1 cellular context compared by ENCODE assay signal in genomic region chr4:110310795-110311194, GRCh38.
TF ChIP-seq lines count a peak whose summit lies in the region.

No MANE protein-coding gene starts in this region.

TF ChIP-seq in HCT116, 20 proteins besides CTCF, POLR2A, EP300 and RAD21 (continued from another document):
- TF ChIP-seq, protein P1, sequence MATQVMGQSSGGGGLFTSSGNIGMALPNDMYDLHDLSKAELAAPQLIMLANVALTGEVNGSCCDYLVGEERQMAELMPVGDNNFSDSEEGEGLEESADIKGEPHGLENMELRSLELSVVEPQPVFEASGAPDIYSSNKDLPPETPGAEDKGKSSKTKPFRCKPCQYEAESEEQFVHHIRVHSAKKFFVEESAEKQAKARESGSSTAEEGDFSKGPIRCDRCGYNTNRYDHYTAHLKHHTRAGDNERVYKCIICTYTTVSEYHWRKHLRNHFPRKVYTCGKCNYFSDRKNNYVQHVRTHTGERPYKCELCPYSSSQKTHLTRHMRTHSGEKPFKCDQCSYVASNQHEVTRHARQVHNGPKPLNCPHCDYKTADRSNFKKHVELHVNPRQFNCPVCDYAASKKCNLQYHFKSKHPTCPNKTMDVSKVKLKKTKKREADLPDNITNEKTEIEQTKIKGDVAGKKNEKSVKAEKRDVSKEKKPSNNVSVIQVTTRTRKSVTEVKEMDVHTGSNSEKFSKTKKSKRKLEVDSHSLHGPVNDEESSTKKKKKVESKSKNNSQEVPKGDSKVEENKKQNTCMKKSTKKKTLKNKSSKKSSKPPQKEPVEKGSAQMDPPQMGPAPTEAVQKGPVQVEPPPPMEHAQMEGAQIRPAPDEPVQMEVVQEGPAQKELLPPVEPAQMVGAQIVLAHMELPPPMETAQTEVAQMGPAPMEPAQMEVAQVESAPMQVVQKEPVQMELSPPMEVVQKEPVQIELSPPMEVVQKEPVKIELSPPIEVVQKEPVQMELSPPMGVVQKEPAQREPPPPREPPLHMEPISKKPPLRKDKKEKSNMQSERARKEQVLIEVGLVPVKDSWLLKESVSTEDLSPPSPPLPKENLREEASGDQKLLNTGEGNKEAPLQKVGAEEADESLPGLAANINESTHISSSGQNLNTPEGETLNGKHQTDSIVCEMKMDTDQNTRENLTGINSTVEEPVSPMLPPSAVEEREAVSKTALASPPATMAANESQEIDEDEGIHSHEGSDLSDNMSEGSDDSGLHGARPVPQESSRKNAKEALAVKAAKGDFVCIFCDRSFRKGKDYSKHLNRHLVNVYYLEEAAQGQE (IDR thresholded peaks at IDR 0.05; ENCODE audit: low read depth): no peak
- TF ChIP-seq EZH2phosphoT487 (IDR thresholded peaks at IDR 0.05; ENCODE audit: borderline replicate concordance): no peak
- TF ChIP-seq CEBPB (IDR thresholded peaks at IDR 0.05; ENCODE audit: low read depth): no peak
- no peak for TF ChIP-seq ZNF274 (IDR thresholded peaks at IDR 0.05; ENCODE audit: low read depth, low read length)
- TF ChIP-seq EZH2 (IDR thresholded peaks at IDR 0.05): no peak
- TF ChIP-seq SP1 (IDR thresholded peaks at IDR 0.05; ENCODE audit: low read depth): no peak
- TF ChIP-seq ELF1 (IDR thresholded peaks at IDR 0.05; ENCODE audit: borderline replicate concordance, low read depth): no peak
- TF ChIP-seq ZFX (IDR thresholded peaks at IDR 0.05): no peak
- TF ChIP-seq FOSL1 (IDR thresholded peaks at IDR 0.05; ENCODE audit: low read depth): no peak
- no peak for TF ChIP-seq SIN3A (IDR thresholded peaks at IDR 0.05; ENCODE audit: low read depth)
- TF ChIP-seq, protein P2, sequence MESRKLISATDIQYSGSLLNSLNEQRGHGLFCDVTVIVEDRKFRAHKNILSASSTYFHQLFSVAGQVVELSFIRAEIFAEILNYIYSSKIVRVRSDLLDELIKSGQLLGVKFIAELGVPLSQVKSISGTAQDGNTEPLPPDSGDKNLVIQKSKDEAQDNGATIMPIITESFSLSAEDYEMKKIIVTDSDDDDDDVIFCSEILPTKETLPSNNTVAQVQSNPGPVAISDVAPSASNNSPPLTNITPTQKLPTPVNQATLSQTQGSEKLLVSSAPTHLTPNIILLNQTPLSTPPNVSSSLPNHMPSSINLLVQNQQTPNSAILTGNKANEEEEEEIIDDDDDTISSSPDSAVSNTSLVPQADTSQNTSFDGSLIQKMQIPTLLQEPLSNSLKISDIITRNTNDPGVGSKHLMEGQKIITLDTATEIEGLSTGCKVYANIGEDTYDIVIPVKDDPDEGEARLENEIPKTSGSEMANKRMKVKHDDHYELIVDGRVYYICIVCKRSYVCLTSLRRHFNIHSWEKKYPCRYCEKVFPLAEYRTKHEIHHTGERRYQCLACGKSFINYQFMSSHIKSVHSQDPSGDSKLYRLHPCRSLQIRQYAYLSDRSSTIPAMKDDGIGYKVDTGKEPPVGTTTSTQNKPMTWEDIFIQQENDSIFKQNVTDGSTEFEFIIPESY (IDR thresholded peaks at IDR 0.05; ENCODE audit: extremely low read depth, insufficient replicate concordance, low read length): no peak
- TF ChIP-seq, protein P3, sequence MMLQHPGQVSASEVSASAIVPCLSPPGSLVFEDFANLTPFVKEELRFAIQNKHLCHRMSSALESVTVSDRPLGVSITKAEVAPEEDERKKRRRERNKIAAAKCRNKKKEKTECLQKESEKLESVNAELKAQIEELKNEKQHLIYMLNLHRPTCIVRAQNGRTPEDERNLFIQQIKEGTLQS (IDR thresholded peaks at IDR 0.05): no peak
